ENCODE assay signal across 21 cellular contexts in the genomic region with DNA sequence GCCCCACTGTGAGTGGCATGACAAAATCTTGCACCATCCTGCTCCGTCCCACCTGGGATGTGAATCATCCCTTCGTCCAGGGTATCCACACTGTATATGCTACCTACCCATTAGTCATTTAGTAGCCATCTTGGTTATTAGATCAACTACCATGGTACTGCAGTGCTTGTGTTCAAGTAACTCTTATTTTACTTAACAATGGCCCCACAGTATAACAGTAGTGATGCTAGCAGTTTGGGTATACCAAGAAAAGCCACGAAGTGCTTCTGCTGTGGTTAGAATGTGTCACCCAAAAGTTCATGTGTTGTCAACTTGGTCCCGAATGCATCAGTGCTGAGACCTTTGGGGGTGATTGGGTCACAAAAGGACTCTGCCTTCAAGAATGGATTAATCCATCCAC. TPM values are rescaled to one million over a fixed set of nuclear protein-coding genes. Genes with fewer than 3 reads are reported as not detected.
DNase-seq lines count a peak whose midpoint lies in the region; ATAC-seq, FAIRE-seq and TF ChIP-seq lines count a peak whose summit lies in the region.
"Had no signal": no experiment of that assay in that cellular context is flagged by ENCODE, and none has a peak within 500 bp of the region (broad histone marks: within the 10 kb centered on the region; RNA-seq: fewer than 3 reads in every experiment).

No MANE protein-coding gene starts in this region.

- H3K36me3 Mint-ChIP-seq in T-helper 17 cell (ENCODE audit: low read depth) = peaks cover 15% of the 10 kb centered on the region

- H3K9me3 ChIP-seq in T-helper 17 cell (ENCODE audit: control insufficient read depth, low read length, poor library complexity, severe bottlenecking) = no peaks in the 10 kb centered on the region

- ATAC-seq in T-helper 17 cell (peak; percentile 18), HG03139 (IDR thresholded peaks at IDR 0.05; ENCODE audit: unreplicated experiment) (no peak)

- H3K4me3 Mint-ChIP-seq in T-helper 17 cell = peak overlapping the region; percentile 12
- H3K4me3 Mint-ChIP-seq: brain, nephron had no signal

- H3K36me3 ChIP-seq in bronchial epithelial cell (ENCODE audit: control insufficient read depth, insufficient read depth, low read length) = peaks cover 15% of the 10 kb centered on the region

- no peak overlapping the region for H3K27ac Mint-ChIP-seq in T-helper 17 cell
- H3K27ac Mint-ChIP-seq: brain, nephron had no signal

- no peak overlapping the region for H3K4me3 ChIP-seq in bronchial epithelial cell (ENCODE audit: low read depth, low read length)
- H3K4me3 ChIP-seq: coronary artery, PC-9, SK-N-MC had no signal

- FAIRE-seq in bronchial epithelial cell (lab: Jason Lieb, UNC) = peak; percentile 43
- FAIRE-seq in urothelium cell line (lab: Jason Lieb, UNC) = peak; percentile 35
- FAIRE-seq: endothelial cell of umbilical vein, H54, small intestine had no signal

- DNase-seq in stimulated activated CD4-positive, alpha-beta T cell treated with anti-CD3 and anti-CD28 coated beads, Interleukin-1b, Interleukin-23, amount 100 ng/mL, for 48 hours = peak; percentile 40
- DNase-seq in stimulated activated CD4-positive, alpha-beta T cell treated with anti-CD3 and anti-CD28 coated beads, Interleukin-12 subunit alpha, Interleukin-12 subunit beta, amount 100 ng/mL, for 4 hours = no peak
- no peak for DNase-seq in T-helper 17 cell
- DNase-seq in bronchial epithelial cell (ENCODE audit: low read depth) = no peak
- DNase-seq in urothelium cell line (ENCODE audit: low spot score) = no peak
- DNase-seq in RPMI8226 = no peak
- DNase-seq in effector CD4-positive, alpha-beta T cell = no peak
- DNase-seq: activated gamma-delta T cell, NCI-H1105, PC-9, posterior cingulate gyrus, small intestine had no signal

- H3K27me3 Mint-ChIP-seq in T-helper 17 cell = no peaks in the 10 kb centered on the region
- H3K27me3 Mint-ChIP-seq: brain had no signal

- peaks cover 25% of the 10 kb centered on the region for H3K4me1 Mint-ChIP-seq in T-helper 17 cell

- no peaks in the 10 kb centered on the region for H3K27me3 ChIP-seq in bronchial epithelial cell (ENCODE audit: control insufficient read depth, insufficient read depth, low read length)

- TF ChIP-seq CTCF in bronchial epithelial cell (IDR thresholded peaks at IDR 0.05; ENCODE audit: insufficient read depth, low read length, severe bottlenecking) = no peak

RNA-seq across cellular contexts. Expression of a gene that starts 11.7 kb away (rescaled TPM):
- total RNA-seq in T-helper 17 cell (100 to 1,000 TPM in 1 of 2 donors, 10 to 100 TPM in 1; 88.5 to 103 TPM), bronchial epithelial cell (31.9 and 53.2 TPM in 2 replicates)

RNA-seq across cellular contexts. Expression of a gene that starts 11.9 kb away (rescaled TPM):
- not detected for total RNA-seq in T-helper 17 cell
- under 0.01 TPM in 2 replicates for total RNA-seq in bronchial epithelial cell
- total RNA-seq: endothelial cell of umbilical vein had no signal

RNA-seq across cellular contexts. Expression of a gene that starts 48.2 kb away (rescaled TPM):
- total RNA-seq in T-helper 17 cell (not detected), bronchial epithelial cell (not detected in 2 replicates)
- total RNA-seq: endothelial cell of umbilical vein, fibroblast of villous mesenchyme, kidney epithelial cell, PC-9 had no signal
